ENCODE assay signal across 9 cellular contexts in the genomic region with DNA sequence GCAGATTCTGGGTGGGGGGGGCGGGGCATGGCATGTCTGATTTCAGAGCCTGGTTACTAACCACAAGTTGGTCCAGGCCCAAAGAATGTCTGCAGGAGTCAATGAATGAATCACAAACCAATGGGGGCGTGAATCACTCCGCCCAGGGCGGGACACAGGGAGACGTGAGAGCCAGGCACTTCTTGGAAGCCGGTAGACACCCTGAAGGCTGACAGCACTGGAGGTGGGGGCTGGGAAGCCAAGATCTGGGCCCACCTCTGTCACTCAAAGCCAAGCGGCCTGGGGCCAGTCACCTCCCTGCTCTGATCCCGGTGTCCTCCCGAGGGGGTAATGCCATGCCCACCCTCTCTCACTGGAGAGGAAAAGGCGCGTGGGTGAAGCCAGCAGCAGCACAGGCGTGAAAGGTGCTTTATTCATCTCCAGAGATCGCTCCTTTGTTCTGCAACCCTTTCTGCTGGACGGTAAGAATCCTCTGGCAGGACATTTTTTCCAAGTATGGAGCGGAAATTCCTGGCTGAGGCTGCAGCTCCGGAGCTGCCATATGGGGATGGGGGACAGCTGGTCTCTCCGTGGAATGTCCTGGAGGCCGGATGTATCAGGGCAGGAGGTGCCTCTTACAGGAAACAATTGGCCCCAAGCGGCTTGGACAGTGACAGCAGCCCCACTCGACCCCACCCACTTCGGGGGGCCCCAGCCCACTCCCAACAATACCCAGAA.
A peak's percentile ranks its signal among the peaks of the same experiment; 100 is the strongest.
DNase-seq lines count a peak whose midpoint lies in the region; ATAC-seq and TF ChIP-seq lines count a peak whose summit lies in the region.
"Had no signal": no experiment of that assay in that cellular context is flagged by ENCODE, and none has a peak within 500 bp of the region (broad histone marks: within the 10 kb centered on the region; RNA-seq: fewer than 3 reads in every experiment).

No MANE protein-coding gene starts in this region.

- no peak overlapping the region for H3K4me3 Mint-ChIP-seq in CD8-positive, alpha-beta memory T cell

- no peak for TF ChIP-seq EP300 in stomach (IDR thresholded peaks at IDR 0.05)

- peaks cover 6 to 61% (median 43%) of the 10 kb centered on the region in 4 donors for H3K36me3 ChIP-seq in stomach
- H3K36me3 ChIP-seq in CD8-positive, alpha-beta memory T cell (ENCODE audit: insufficient read depth, low read length), result peaks cover 49% of the 10 kb centered on the region

- H3K27me3 ChIP-seq in stomach, result no peaks in the 10 kb centered on the region
- H3K27me3 ChIP-seq in CD8-positive, alpha-beta memory T cell (ENCODE audit: insufficient read depth, low read length, poor library complexity, severe bottlenecking), result no peaks in the 10 kb centered on the region

- ATAC-seq in GM21423 (IDR thresholded peaks at IDR 0.05; ENCODE audit: unreplicated experiment), result no peak

- H3K27ac Mint-ChIP-seq in CD8-positive, alpha-beta memory T cell, result peak overlapping the region in 4 of 8 donors; percentile 39 to 75 (median 52)
- H3K27ac Mint-ChIP-seq: CD4-positive, CD25-positive, alpha-beta regulatory T cell had no signal

- H3K9me3 Mint-ChIP-seq in CD8-positive, alpha-beta memory T cell, result no peaks in the 10 kb centered on the region
- H3K9me3 Mint-ChIP-seq: CD4-positive, CD25-positive, alpha-beta regulatory T cell had no signal

- WGBS in stomach, 5 donors, result 34 to 52% (median 48%) methylated on average over 17 to 21 of the region's 21 CpGs

- TF ChIP-seq POLR2A in stomach (IDR thresholded peaks at IDR 0.05), result no peak

- H3K9me3 ChIP-seq in stomach, result no peaks in the 10 kb centered on the region
- H3K9me3 ChIP-seq in CD8-positive, alpha-beta memory T cell (ENCODE audit: low read length), result no peaks in the 10 kb centered on the region

- H3K4me1 ChIP-seq in stomach, result peaks cover 20 to 47% (median 33%) of the 10 kb centered on the region in 4 donors
- H3K4me1 ChIP-seq in CD8-positive, alpha-beta memory T cell (ENCODE audit: insufficient read depth, low read length), result peaks cover 18% of the 10 kb centered on the region

- H3K27me3 Mint-ChIP-seq in CD8-positive, alpha-beta memory T cell, result no peaks in the 10 kb centered on the region
- H3K27me3 Mint-ChIP-seq: CD4-positive, CD25-positive, alpha-beta regulatory T cell had no signal

- no peak overlapping the region for H3K4me3 ChIP-seq in stomach
- H3K4me3 ChIP-seq in CD8-positive, alpha-beta memory T cell (ENCODE audit: low read length), result no peak overlapping the region

- CTCF ChIA-PET in CD8-positive, alpha-beta memory T cell (lab: Charles Lee), result interaction anchor here (0.8 to 9.7 kb wide), 6 partner anchors 13 to 191 kb away, joined by 3 to 177 read pairs (median 18); partner anchors contain the start of gene STK10

- TF ChIP-seq CTCF in stomach (IDR thresholded peaks at IDR 0.05), result no peak

- POLR2A ChIA-PET in CD8-positive, alpha-beta memory T cell (lab: Charles Lee), result interaction anchor here (0.5 kb wide), 1 partner anchor 25 kb away, joined by 5 read pairs; no protein-coding TSS in a partner anchor

- peak overlapping the region in 4 of 5 donors; percentile 64 to 77 (median 70) for H3K27ac ChIP-seq in stomach
- H3K27ac ChIP-seq in CD8-positive, alpha-beta memory T cell (ENCODE audit: low read depth, low read length), result no peak overlapping the region

- peak; percentile 36 for DNase-seq in activated T-cell treated with anti-CD3 and anti-CD28 coated beads for 48 hours (ENCODE audit: low read depth)
- no peak for DNase-seq in activated T-cell treated with anti-CD3 and anti-CD28 coated beads for 4 hours
- peak; percentile 98 for DNase-seq in astrocyte of the hippocampus (ENCODE audit: low read depth, low spot score)
- peak; percentile 93 for DNase-seq in islet precursor cell
- peak; percentile 67 for DNase-seq in stomach
- no peak for DNase-seq in cortex of kidney (lab: John Stamatoyannopoulos, UW)
- no peak for DNase-seq in CD8-positive, alpha-beta memory T cell
- DNase-seq: CD4-positive, CD25-positive, alpha-beta regulatory T cell had no signal

- peaks cover 26 to 52% (median 34%) of the 10 kb centered on the region in 3 donors for H3K4me1 Mint-ChIP-seq in CD8-positive, alpha-beta memory T cell

- peaks cover 4 to 93% (median 9%) of the 10 kb centered on the region in 3 donors for H3K36me3 Mint-ChIP-seq in CD8-positive, alpha-beta memory T cell

- intact Hi-C loops in stomach (cut with DNase I; ENCODE audit: low total_unique reads), result loop anchor here (5.0 kb wide), 2 partner anchors 89 to 194 kb away; partner anchors contain the start of gene EFCAB9

Comparison
In these comparisons a context has a peak if more than half of its experiments do, and no peak if none do; other contexts are left out.
1. DNase-seq: peak in activated T-cell treated with anti-CD3 and anti-CD28 coated beads for 48 hours (single experiment), astrocyte of the hippocampus (single experiment), islet precursor cell (single experiment) and stomach (single experiment); none in activated T-cell treated with anti-CD3 and anti-CD28 coated beads for 4 hours (single experiment), cortex of kidney (single experiment) and CD8-positive, alpha-beta memory T cell (0 of 5).